14 cellular contexts compared by ENCODE assay signal in genomic region chr11:1838426-1839131, GRCh38. TPM values are rescaled to one million over a fixed set of nuclear protein-coding genes. Genes with fewer than 3 reads are reported as not detected.
DNase-seq lines count a peak whose midpoint lies in the region; ATAC-seq, FAIRE-seq and TF ChIP-seq lines count a peak whose summit lies in the region.
"Had no signal": no experiment of that assay in that cellular context is flagged by ENCODE, and none has a peak within 500 bp of the region (broad histone marks: within the 10 kb centered on the region; RNA-seq: fewer than 3 reads in every experiment).

Gene TNNI2 (plus strand): TSS chr11:1838981. CDS start chr11:1839697, 716 bp downstream.

- H3K4me3 ChIP-seq in GM23338: no peak within 1 kb of the TSS
- H3K4me3 ChIP-seq in SU-DHL-6 (ENCODE audit: insufficient read depth, low read length, poor library complexity, severe bottlenecking): no peak within 1 kb of the TSS
- no peak within 1 kb of the TSS for H3K4me3 ChIP-seq in HepG2 (replicated peaks in 1 of 3; ENCODE audit: insufficient read depth in 1 of 3, low read depth in 2 of 3, low read length in 3 of 3)
- peak within 1 kb of the TSS; percentile 69 to 79 (median 70) for H3K4me3 ChIP-seq in skeletal muscle tissue (ENCODE audit: low read length in 3 of 3)
- H3K4me3 ChIP-seq in colonic mucosa: no peak within 1 kb of the TSS

- POLR2A ChIA-PET in HepG2 (lab: Yijun Ruan, JAX): no interaction called here

- DNase-seq in GM23338 (ENCODE audit: low spot score) (no peak), HepG2 (ENCODE audit: low spot score) (no peak), colonic mucosa (no peak), 8988T (no peak)
- DNase-seq in activated effector memory CD4-positive, alpha-beta T cell treated with anti-CD3 and anti-CD28 coated beads, Interleukin-2, amount 50 U/mL, for 16 hours: no peak
- DNase-seq: NCI-H1092 treated with DMSO at 0.1 percent for 48 hours, NCI-H446 had no signal

- in situ Hi-C loops in HepG2 (cut with HindIII; ENCODE audit: extremely low pct_ligation_motif_present, low pct_unique_long_range_greater_than_20kb): no loop called here

- H3K4me3 Mint-ChIP-seq in GM23338: no peak within 1 kb of the TSS
- H3K4me3 Mint-ChIP-seq: activated naive CD8-positive, alpha-beta T cell had no signal

- H3K4me1 Mint-ChIP-seq in GM23338: no peaks in the 10 kb centered on the region

- H3K36me3 Mint-ChIP-seq in GM23338 (ENCODE audit: low read depth): no peaks in the 10 kb centered on the region
- H3K36me3 Mint-ChIP-seq: activated naive CD8-positive, alpha-beta T cell had no signal

- BruUV-seq in HepG2 (replicated peaks; lab: Mats Ljungman, UMichigan): no TSS peak

- no peaks in the 10 kb centered on the region for H3K9me3 ChIP-seq in SU-DHL-6 (ENCODE audit: insufficient read depth, low read length)
- no peaks in the 10 kb centered on the region for H3K9me3 ChIP-seq in HepG2 (ENCODE audit: low read length)
- H3K9me3 ChIP-seq in skeletal muscle tissue (ENCODE audit: control insufficient read depth in 3 of 3, low read length in 3 of 3): no peaks in the 10 kb centered on the region
- H3K9me3 ChIP-seq in colonic mucosa: no peaks in the 10 kb centered on the region

- H3K79me2 ChIP-seq in GM23338 (replicated peaks; ENCODE audit: insufficient read depth): no peaks in the 10 kb centered on the region
- no peaks in the 10 kb centered on the region for H3K79me2 ChIP-seq in SU-DHL-6 (ENCODE audit: insufficient read depth, low read length)
- no peaks in the 10 kb centered on the region for H3K79me2 ChIP-seq in HepG2 (ENCODE audit: insufficient read depth, low read length)

- no peaks in the 10 kb centered on the region for H3K27me3 ChIP-seq in GM23338 (ENCODE audit: insufficient read depth)
- H3K27me3 ChIP-seq in SU-DHL-6 (ENCODE audit: low read length): no peaks in the 10 kb centered on the region
- peaks cover 9 to 22% of the 10 kb centered on the region in 2 experiments; a peak in 4 of 5 replicates for H3K27me3 ChIP-seq in HepG2 (ENCODE audit: control insufficient read depth in 1 of 2, insufficient read depth in 2 of 2, low read length in 2 of 2)
- H3K27me3 ChIP-seq in skeletal muscle tissue (ENCODE audit: control insufficient read depth in 3 of 3, insufficient read depth in 3 of 3, low read length in 3 of 3): peaks cover 0 to 2% (median 0%) of the 10 kb centered on the region in 3 donors
- H3K27me3 ChIP-seq in colonic mucosa: no peaks in the 10 kb centered on the region
- H3K27me3 ChIP-seq: dorsolateral prefrontal cortex had no signal

- TF ChIP-seq RAD21 in HepG2 (CRISPR knock-in tag; IDR thresholded peaks at IDR 0.05): no peak

- no CpG with 5 or more reads among the region's 32 CpGs for WGBS in HepG2 (ENCODE audit: low lambda C conversion rate)

- H3K4me1 ChIP-seq in GM23338 (ENCODE audit: insufficient read depth) (no peaks in the 10 kb centered on the region), HepG2 (ENCODE audit: insufficient read depth, low read length) (peaks cover 60% of the 10 kb centered on the region), skeletal muscle tissue (ENCODE audit: control insufficient read depth in 3 of 3, insufficient read depth in 3 of 3, low read length in 3 of 3) (peaks cover 18 to 49% (median 21%) of the 10 kb centered on the region in 3 donors), colonic mucosa (peaks cover 7% of the 10 kb centered on the region)

- intact Hi-C loops in HepG2 (cut with micrococcal nuclease; ENCODE audit: unreplicated experiment): no loop called here
- intact Hi-C loops in colonic mucosa (cut with DNase I): loop anchor here (5.0 kb wide), 1 partner anchor 314 kb away; no protein-coding TSS in a partner anchor

- H3K36me3 ChIP-seq in GM23338 (ENCODE audit: insufficient read depth): no peaks in the 10 kb centered on the region
- no peaks in the 10 kb centered on the region for H3K36me3 ChIP-seq in SU-DHL-6 (ENCODE audit: low read length)
- no peaks in the 10 kb centered on the region for H3K36me3 ChIP-seq in HepG2 (replicated peaks in 1 of 2; ENCODE audit: control insufficient read depth in 1 of 2, insufficient read depth in 2 of 2, low read length in 2 of 2)
- peaks cover 3 to 5% (median 5%) of the 10 kb centered on the region in 3 donors for H3K36me3 ChIP-seq in skeletal muscle tissue (ENCODE audit: control insufficient read depth in 3 of 3, insufficient read depth in 3 of 3, low read length in 3 of 3)
- H3K36me3 ChIP-seq in colonic mucosa: no peaks in the 10 kb centered on the region

- no peak for TF ChIP-seq EP300 in HepG2 (IDR thresholded peaks at IDR 0.05; ENCODE audit: low read depth in 2 of 2, low read length in 2 of 2)
- TF ChIP-seq EP300 in HepG2 (CRISPR knock-in tag; IDR thresholded peaks at IDR 0.05; ENCODE audit: borderline replicate concordance): no peak

- CTCF ChIA-PET in HepG2 (lab: Yijun Ruan, JAX; ENCODE audit: low intra/inter-chr PET ratio, low total read pairs): interaction anchor here (1.1 to 3.8 kb wide), 3 partner anchors 186 to 318 kb away, joined by 4 to 60 read pairs (median 10); no protein-coding TSS in a partner anchor

- no peak for TF ChIP-seq POLR2A in HepG2 (IDR thresholded peaks at IDR 0.05; ENCODE audit: insufficient read depth in 1 of 2, low read depth in 2 of 2, low read length in 2 of 2)

- no peaks in the 10 kb centered on the region for H3K9me2 ChIP-seq in GM23338 (ENCODE audit: insufficient read depth)
- no peaks in the 10 kb centered on the region for H3K9me2 ChIP-seq in SU-DHL-6 (replicated peaks; ENCODE audit: insufficient read depth, low read length)

- H3K9me3 Mint-ChIP-seq in GM23338: no peaks in the 10 kb centered on the region

- H4K20me1 ChIP-seq in GM23338 (replicated peaks; ENCODE audit: insufficient read depth): no peaks in the 10 kb centered on the region
- H4K20me1 ChIP-seq in SU-DHL-6 (ENCODE audit: low read depth, low read length): no peaks in the 10 kb centered on the region
- no peaks in the 10 kb centered on the region for H4K20me1 ChIP-seq in HepG2 (ENCODE audit: insufficient read depth, low read length)

- H3K27ac Mint-ChIP-seq in GM23338: no peak within 1 kb of the TSS
- H3K27ac Mint-ChIP-seq: activated naive CD8-positive, alpha-beta T cell had no signal

- TF ChIP-seq CTCF in GM23338 (conservative IDR thresholded peaks at IDR 0.05; ENCODE audit: low read depth in 2 of 2): no peak
- TF ChIP-seq CTCF in SU-DHL-6 (IDR thresholded peaks at IDR 0.05; ENCODE audit: insufficient read depth, low read length, poor library complexity, severe bottlenecking): no peak
- TF ChIP-seq CTCF in HepG2 (CRISPR knock-in tag; IDR thresholded peaks at IDR 0.05): no peak
- TF ChIP-seq CTCF in colonic mucosa (IDR thresholded peaks at IDR 0.05): no peak

- peak within 1 kb of the TSS; percentile 76; the same call in 1 of the 2 replicates for H2AFZ ChIP-seq in GM23338
- no peak within 1 kb of the TSS for H2AFZ ChIP-seq in SU-DHL-6 (ENCODE audit: low read depth, low read length, severe bottlenecking)
- H2AFZ ChIP-seq in HepG2 (ENCODE audit: low read length): no peak within 1 kb of the TSS

- no peak within 1 kb of the TSS for H3K27ac ChIP-seq in GM23338 (ENCODE audit: low read depth)
- H3K27ac ChIP-seq in SU-DHL-6 (ENCODE audit: low read depth, low read length): peak within 1 kb of the TSS; percentile 64; the same call in 1 of the 2 replicates
- H3K27ac ChIP-seq in HepG2 (ENCODE audit: extremely low read length, insufficient read depth, low read length): no peak within 1 kb of the TSS
- H3K27ac ChIP-seq in skeletal muscle tissue (ENCODE audit: low read depth, low read length): peak within 1 kb of the TSS; percentile 96
- H3K27ac ChIP-seq in colonic mucosa: no peak within 1 kb of the TSS

- H3K9ac ChIP-seq in SU-DHL-6 (ENCODE audit: low read length) (no peak within 1 kb of the TSS; the same call in 1 of the 2 replicates), HepG2 (ENCODE audit: insufficient read depth, low read depth, low read length) (no peak within 1 kb of the TSS), skeletal muscle tissue (ENCODE audit: low read depth in 1 of 3, low read length in 3 of 3) (peak within 1 kb of the TSS; percentile 80 to 90 (median 85)), colonic mucosa (ENCODE audit: low read depth in 2 of 2, low read length in 2 of 2) (peak within 1 kb of the TSS in 1 of 2 donors; percentile 14)

- H3K27me3 Mint-ChIP-seq in GM23338 (ENCODE audit: insufficient read depth, low read depth, poor library complexity): peaks cover 2% of the 10 kb centered on the region
- H3K27me3 Mint-ChIP-seq: activated naive CD8-positive, alpha-beta T cell had no signal

- ATAC-seq in GM23338 (no peak), HepG2 (no peak), GM21423 (IDR thresholded peaks at IDR 0.05; ENCODE audit: unreplicated experiment) (no peak)

- FAIRE-seq in HepG2 (lab: Jason Lieb, UNC): no peak
- FAIRE-seq: HTR-8/SVneo had no signal

- H3K4me2 ChIP-seq in GM23338 (no peak within 1 kb of the TSS), SU-DHL-6 (ENCODE audit: low read depth, low read length, poor library complexity, severe bottlenecking) (peak within 1 kb of the TSS; percentile 32), HepG2 (ENCODE audit: low read depth, low read length) (no peak within 1 kb of the TSS)

- no peaks in the 10 kb centered on the region for H3F3A ChIP-seq in GM23338 (replicated peaks; ENCODE audit: low read depth)
- no peaks in the 10 kb centered on the region for H3F3A ChIP-seq in SU-DHL-6 (ENCODE audit: insufficient read depth)

RNA-seq across cellular contexts. Expression of gene TNNI2, which starts in this region (rescaled TPM):
- total RNA-seq in GM23338 (2014; rRNA removed; shearing (Covaris generic)): not detected in 2 replicates
- not detected in 2 replicates for polyA plus RNA-seq in GM23338 (2016; fragmentation: Nextera tagmentation; extraction: Ambion mirVana)
- 7.2 and 8.5 TPM in 2 replicates for total RNA-seq in HepG2 (2016; rRNA removed; fragmentation: Illumina TruSeq; extraction: Trizol)
- total RNA-seq in HepG2 (2016; cell fraction: cytosol; rRNA removed; fragmentation: Illumina TruSeq; extraction: Trizol; ENCODE audit: low read depth): 4.6 and 5.0 TPM in 2 replicates
- total RNA-seq in HepG2 (2016; cell fraction: insoluble cytoplasmic fraction; rRNA removed; fragmentation: Illumina TruSeq; extraction: Trizol): 6.9 and 7.7 TPM in 2 replicates
- total RNA-seq in HepG2 (2016; cell fraction: membrane; rRNA removed; fragmentation: Illumina TruSeq; extraction: Trizol): 5.9 and 6.3 TPM in 2 replicates
- total RNA-seq in HepG2 (2016; cell fraction: nucleus; rRNA removed; fragmentation: Illumina TruSeq; extraction: Trizol): 2.2 and 3.4 TPM in 2 replicates
- polyA plus RNA-seq in HepG2 (2011; rRNA removed): 12.0 and 21.2 TPM in 2 replicates
- polyA plus RNA-seq in HepG2 (2011; cell fraction: cytosol; rRNA removed): 19.5 and 30.5 TPM in 2 replicates
- polyA plus RNA-seq in HepG2 (2011; cell fraction: nucleus; rRNA removed): 47.5 and 50.6 TPM in 2 replicates
- polyA plus RNA-seq in HepG2 (2012): 52.9 and 67.0 TPM in 2 replicates
- 7.5 and 8.0 TPM in 2 replicates for polyA plus RNA-seq in HepG2 (2016; cell fraction: cytosol; fragmentation: Illumina TruSeq; extraction: Trizol; ENCODE audit: low read depth)
- 6.6 and 8.3 TPM in 2 replicates for polyA plus RNA-seq in HepG2 (2016; cell fraction: insoluble cytoplasmic fraction; fragmentation: Illumina TruSeq; extraction: Trizol; ENCODE audit: low read depth)
- 4.0 and 6.2 TPM in 2 replicates for polyA plus RNA-seq in HepG2 (2016; cell fraction: membrane; fragmentation: Illumina TruSeq; extraction: Trizol; ENCODE audit: low read depth)
- 5.3 and 9.8 TPM in 2 replicates for polyA plus RNA-seq in HepG2 (2016; cell fraction: nucleus; fragmentation: Illumina TruSeq; extraction: Trizol; ENCODE audit: insufficient read depth, low read depth)
- polyA minus RNA-seq in HepG2 (2011; rRNA and poly(A)+ RNA removed; ENCODE audit: low replicate concordance): 2.8 TPM in 1 of 2 replicates, not detected in the other
- polyA minus RNA-seq in HepG2 (2011; cell fraction: cytosol; rRNA and poly(A)+ RNA removed): 3.9 and 4.6 TPM in 2 replicates
- 2.6 and 3.2 TPM in 2 replicates for polyA minus RNA-seq in HepG2 (2011; cell fraction: nucleus; rRNA and poly(A)+ RNA removed)
- 2,937 TPM for total RNA-seq in skeletal muscle tissue
- total RNA-seq in colonic mucosa: under 1 TPM in 1 of 2 donors, not detected in 1; 0.94 TPM
- total RNA-seq: G401 had no signal

Comparison
In these comparisons a context has a peak if more than half of its experiments do, and no peak if none do; other contexts are left out.
1. RNA of gene TNNI2 (total RNA-seq): 2,937 TPM in skeletal muscle tissue (single experiment); 2.2 to 8.5 TPM in HepG2, 0.94 TPM in colonic mucosa and not detected in GM23338; every median in the first group is over 100 times any median in the second.
2. H3K27ac ChIP-seq: peak in SU-DHL-6 (single experiment) and skeletal muscle tissue (single experiment); none in GM23338 (single experiment), HepG2 (single experiment) and colonic mucosa (single experiment).
3. H3K4me3 ChIP-seq: peak in skeletal muscle tissue (3 of 3); none in GM23338 (single experiment), SU-DHL-6 (single experiment), HepG2 (0 of 3) and colonic mucosa (single experiment).
4. H3K9ac ChIP-seq: peak in skeletal muscle tissue (3 of 3); none in SU-DHL-6 (single experiment) and HepG2 (single experiment).